ENCODE assay signal across 14 cellular contexts in genomic region chr4:56134272-56134671, GRCh38.
DNase-seq lines count a peak whose midpoint lies in the region; ATAC-seq and TF ChIP-seq lines count a peak whose summit lies in the region.
"Had no signal": no experiment of that assay in that cellular context is flagged by ENCODE, and none has a peak within 500 bp of the region (broad histone marks: within the 10 kb centered on the region; RNA-seq: fewer than 3 reads in every experiment).

No MANE protein-coding gene starts in this region.

- H3K27me3 ChIP-seq in heart right ventricle (no peaks in the 10 kb centered on the region), right atrium auricular region (no peaks in the 10 kb centered on the region), colonic mucosa (no peaks in the 10 kb centered on the region), left lung (no peaks in the 10 kb centered on the region), dorsolateral prefrontal cortex (no peaks in the 10 kb centered on the region)

- DNase-seq in heart right ventricle (peak in 1 of 2 donors; percentile 47), right atrium auricular region (ENCODE audit: low spot score) (no peak), colonic mucosa (peak; percentile 25), left lung (no peak), dorsolateral prefrontal cortex (no peak)
- no peak for DNase-seq in activated T-cell treated with anti-CD3 and anti-CD28 coated beads, Interleukin-2, amount 50 U/mL, for 1 hour
- DNase-seq: activated naive CD8-positive, alpha-beta T cell treated with anti-CD3 and anti-CD28 coated beads, Interleukin-2, amount 50 U/mL, for 24 hours; DMS53; islet precursor cell; NCI-H2171 treated with DMSO at 0.1 percent for 48 hours; PC-9; stimulated activated CD4-positive, alpha-beta T cell treated with anti-CD3 and anti-CD28 coated beads, Interleukin-4, amount 100 ng/mL, for 4 hours had no signal

- 29 to 37% methylated on average over 2 of the region's 2 CpGs for WGBS in heart right ventricle, 2 donors

- H3K36me3 ChIP-seq in heart right ventricle (no peaks in the 10 kb centered on the region), right atrium auricular region (no peaks in the 10 kb centered on the region), colonic mucosa (no peaks in the 10 kb centered on the region), left lung (no peaks in the 10 kb centered on the region)

- H3K9ac ChIP-seq in colonic mucosa (ENCODE audit: low read depth in 2 of 2, low read length in 2 of 2), result no peak overlapping the region

- H3K9me3 ChIP-seq in heart right ventricle (no peaks in the 10 kb centered on the region), right atrium auricular region (no peaks in the 10 kb centered on the region), colonic mucosa (no peaks in the 10 kb centered on the region), left lung (no peaks in the 10 kb centered on the region)

- H3K4me3 ChIP-seq in heart right ventricle (no peak overlapping the region), right atrium auricular region (no peak overlapping the region), colonic mucosa (no peak overlapping the region), left lung (no peak overlapping the region), dorsolateral prefrontal cortex (no peak overlapping the region)
- H3K4me3 ChIP-seq: PC-9 had no signal

- H3K4me1 ChIP-seq in heart right ventricle (peaks cover 0 to 4% (median 0%) of the 10 kb centered on the region in 9 donors), right atrium auricular region (no peaks in the 10 kb centered on the region), colonic mucosa (no peaks in the 10 kb centered on the region), left lung (no peaks in the 10 kb centered on the region)

- ATAC-seq in heart right ventricle, result peak; percentile 55 to 96 (median 82)
- peak; percentile 72 for ATAC-seq in left lung
- ATAC-seq in GM21786 (IDR thresholded peaks at IDR 0.05; ENCODE audit: unreplicated experiment), result no peak
- ATAC-seq in HG02610 (IDR thresholded peaks at IDR 0.05; ENCODE audit: unreplicated experiment), result no peak
- ATAC-seq: activated naive CD8-positive, alpha-beta T cell treated with anti-CD3 and anti-CD28 coated beads, Interleukin-2, amount 50 U/mL, for 24 hours had no signal

- intact Hi-C loops in heart right ventricle (cut with DNase I) (no loop called here), colonic mucosa (cut with DNase I) (no loop called here), left lung (cut with DNase I) (no loop called here), dorsolateral prefrontal cortex (cut with DNase I) (no loop called here)

- TF ChIP-seq CTCF in heart right ventricle (IDR thresholded peaks at IDR 0.05) (no peak), right atrium auricular region (IDR thresholded peaks at IDR 0.05) (no peak), colonic mucosa (IDR thresholded peaks at IDR 0.05) (no peak), left lung (IDR thresholded peaks at IDR 0.05) (no peak), dorsolateral prefrontal cortex (IDR thresholded peaks at IDR 0.05 in 54 of 56, conservative IDR thresholded peaks at IDR 0.05 in 2 of 56; ENCODE audit: low read depth in 1 of 56, partially characterized antibody in 56 of 56) (no peak)

- H3K27ac ChIP-seq in heart right ventricle (no peak overlapping the region), right atrium auricular region (no peak overlapping the region), colonic mucosa (no peak overlapping the region), left lung (no peak overlapping the region), dorsolateral prefrontal cortex (no peak overlapping the region)
- H3K27ac ChIP-seq: PC-9 had no signal

Comparison
In these comparisons a context has a peak if more than half of its experiments do, and no peak if none do; other contexts are left out.
1. ATAC-seq: peak in heart right ventricle (8 of 8) and left lung (single experiment); none in GM21786 (single experiment) and HG02610 (single experiment).